Comparison of ENCODE assay signal across 8 cellular contexts in genomic region chr3:53046171-53047170, GRCh38. TPM values are rescaled to one million over a fixed set of nuclear protein-coding genes. Genes with fewer than 3 reads are reported as not detected.
DNase-seq lines count a peak whose midpoint lies in the region; ATAC-seq lines count a peak whose summit lies in the region.

No MANE protein-coding gene starts in this region.

- no peak overlapping the region for H3K9ac ChIP-seq in SK-N-MC (ENCODE audit: insufficient read length)

- H3K27ac ChIP-seq in SK-N-MC (no peak overlapping the region), aorta (ENCODE audit: low read depth in 1 of 2, low read length in 2 of 2) (peak overlapping the region in 1 of 2 donors; percentile 1)

- ATAC-seq in GM18873 (IDR thresholded peaks at IDR 0.05; ENCODE audit: low FRiP score, unreplicated experiment), result peak; percentile 36
- peak; percentile 31 for ATAC-seq in HG03280 (IDR thresholded peaks at IDR 0.05; ENCODE audit: unreplicated experiment)
- ATAC-seq in left ventricle myocardium superior, result peak; percentile 35
- peak; percentile 64 for ATAC-seq in aorta (ENCODE audit: low FRiP score)

- H3K9me3 ChIP-seq in SK-N-MC (ENCODE audit: low read depth, low read length) (no peaks in the 10 kb centered on the region), aorta (ENCODE audit: control insufficient read depth, low read length) (no peaks in the 10 kb centered on the region)

- peak overlapping the region; percentile 78 for H3K4me3 ChIP-seq in SK-N-MC
- H3K4me3 ChIP-seq in aorta (ENCODE audit: low read length in 2 of 2), result peak overlapping the region; percentile 83 to 90

- no peaks in the 10 kb centered on the region for H3K4me1 ChIP-seq in aorta (ENCODE audit: control insufficient read depth in 1 of 2, insufficient read depth in 2 of 2, low read length in 2 of 2)

- H3K36me3 ChIP-seq in SK-N-MC (ENCODE audit: insufficient read depth, low read length) (no peaks in the 10 kb centered on the region), aorta (ENCODE audit: control insufficient read depth in 1 of 2, insufficient read depth in 2 of 2, low read length in 1 of 2) (no peaks in the 10 kb centered on the region)

- in situ Hi-C loops in ACHN (cut with HindIII; ENCODE audit: low pct_ligation_motif_present, low pct_unique_long_range_greater_than_20kb, low sequenced_read_pairs), result no loop called here

- intact Hi-C loops in left ventricle myocardium superior (cut with micrococcal nuclease), result no loop called here
- intact Hi-C loops in aorta (cut with DNase I), result no loop called here

- no peaks in the 10 kb centered on the region for H3K9me3 Mint-ChIP-seq in activated naive CD8-positive, alpha-beta T cell (ENCODE audit: low read depth)

- peak overlapping the region; percentile 91 for H3K4me3 Mint-ChIP-seq in activated naive CD8-positive, alpha-beta T cell

- H3K36me3 Mint-ChIP-seq in activated naive CD8-positive, alpha-beta T cell, result no peaks in the 10 kb centered on the region

- no peaks in the 10 kb centered on the region for H3K27me3 Mint-ChIP-seq in activated naive CD8-positive, alpha-beta T cell

- H3K4me1 Mint-ChIP-seq in activated naive CD8-positive, alpha-beta T cell (ENCODE audit: low read depth), result peaks cover 34% of the 10 kb centered on the region

- H3K27ac Mint-ChIP-seq in activated naive CD8-positive, alpha-beta T cell, result peak overlapping the region; percentile 97

- no peaks in the 10 kb centered on the region for H3K27me3 ChIP-seq in aorta (ENCODE audit: control insufficient read depth in 1 of 2, insufficient read depth in 2 of 2, low read length in 1 of 2)

- 3% methylated on average over 80 to 113 of the region's 113 CpGs for WGBS in aorta, 2 donors

- DNase-seq in ACHN (peak; percentile 65), SK-N-MC (ENCODE audit: low read depth, low spot score) (no peak), left ventricle myocardium superior (peak; percentile 67), putamen (ENCODE audit: low spot score) (peak; percentile 42), aorta (peak; percentile 68 to 85)

RNA-seq across cellular contexts. Expression of gene SFMBT1, which starts 0.6 kb away (rescaled TPM):
- total RNA-seq in left ventricle myocardium superior (20.0 TPM), aorta (10 to 100 TPM in 1 of 2 donors, 1 to 10 TPM in 1; 8.8 to 12.6 TPM)
- 1 to 10 TPM in 1 of 2 donors, under 1 TPM in 1; 0.75 to 2.0 TPM for polyA plus RNA-seq in aorta
